ENCODE assay signal across 29 cellular contexts in the genomic region with DNA sequence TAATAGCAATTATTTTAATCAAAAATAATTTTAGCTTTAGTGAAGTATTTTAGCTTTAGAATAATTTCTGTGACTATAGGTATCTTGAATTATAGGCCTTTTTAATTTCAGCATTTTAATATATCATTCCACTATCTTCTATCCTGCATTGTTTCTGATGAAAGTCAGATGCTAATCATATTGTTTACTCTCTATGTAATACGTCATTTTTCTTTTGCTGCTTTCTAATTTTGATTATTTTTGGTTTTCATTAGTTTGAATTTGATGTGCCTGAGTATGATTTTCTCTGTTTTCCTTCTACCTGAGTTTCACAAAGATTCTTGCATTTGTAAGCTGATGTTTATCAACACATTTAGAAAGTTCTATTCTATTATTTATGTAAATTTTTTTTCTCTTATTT. TPM values are rescaled to one million over a fixed set of nuclear protein-coding genes. Genes with fewer than 3 reads are reported as not detected.
"Had no signal": no experiment of that assay in that cellular context is flagged by ENCODE, and none has a peak within 500 bp of the region (broad histone marks: within the 10 kb centered on the region; RNA-seq: fewer than 3 reads in every experiment).

No MANE protein-coding gene starts in this region.

- H3K9me3 ChIP-seq: neutrophil, pancreas, prostate gland, suprapubic skin, testis, tibial artery, transverse colon, uterus had no signal

- H3K4me3 ChIP-seq: pancreas, prostate gland, right atrium auricular region, skin epidermis, smooth muscle cell, spleen, suprapubic skin, testis, tibial artery, transverse colon, upper lobe of right lung, uterus had no signal

- ATAC-seq: naive thymus-derived CD8-positive, alpha-beta T cell; natural killer cell treated with Interleukin-12 subunit alpha and Interleukin-12 subunit beta and Interleukin-15 and Interleukin-18, amount 100 ng/mL, for 72 hours; pancreas; sciatic nerve; stimulated activated memory B cell treated with anti-CD40 and anti-IgM and Interleukin-4, amounts not matched to agents 10 μg/mL and 1 μg/mL and 100 μg/mL, for 72 hours; stimulated activated naive CD8-positive, alpha-beta T cell treated with anti-CD3 and anti-CD28 coated beads, Interleukin-15, amount 100 ng/mL, for 72 hours; stimulated activated naive CD8-positive, alpha-beta T cell treated with anti-CD3 and anti-CD28 coated beads, Interleukin-15, Interleukin-2, amounts not matched to agents 100 U/mL and 50 U/mL, for 24 hours; upper lobe of right lung had no signal

- H3K27ac ChIP-seq: neutrophil, pancreas, prostate gland, right atrium auricular region, skin epidermis, spleen, suprapubic skin, testis, tibial artery, transverse colon, upper lobe of right lung, uterus had no signal

- H3K27me3 ChIP-seq: neutrophil, right atrium auricular region, spleen, suprapubic skin, testis, tibial artery, transverse colon, upper lobe of right lung, uterus had no signal

- DNase-seq: naive thymus-derived CD8-positive, alpha-beta T cell; nephron progenitor cell; nucleus accumbens; pancreas; retina; spleen; stimulated activated CD4-positive, alpha-beta T cell treated with anti-CD3 and anti-CD28 coated beads, Interleukin-12 subunit alpha, Interleukin-12 subunit beta, amount 100 ng/mL, for 4 hours; stimulated activated CD4-positive, alpha-beta T cell treated with anti-CD3 and anti-CD28 coated beads, Interleukin-1b, Interleukin-23, amount 100 ng/mL, for 48 hours; stimulated activated CD4-positive, alpha-beta T cell treated with anti-CD3 and anti-CD28 coated beads, Interleukin-4, amount 100 ng/mL, for 1 hour; stimulated activated CD4-positive, alpha-beta T cell treated with anti-CD3 and anti-CD28 coated beads, Interleukin-4, amount 100 ng/mL, for 4 hours; stimulated activated CD8-positive, alpha-beta memory T cell treated with anti-CD3 and anti-CD28 coated beads, Interleukin-4, amount 100 ng/mL, for 48 hours; stimulated activated naive CD4-positive, alpha-beta T cell; stimulated activated naive CD8-positive, alpha-beta T cell treated with anti-CD3 and anti-CD28 coated beads, Interleukin-15, amount 100 ng/mL, for 72 hours; stimulated activated naive CD8-positive, alpha-beta T cell treated with anti-CD3 and anti-CD28 coated beads, Interleukin-15, Interleukin-2, amounts not matched to agents 100 U/mL and 50 U/mL, for 24 hours; substantia nigra; testis; tibial artery; transverse colon; upper lobe of right lung; uterus had no signal

- H3K36me3 ChIP-seq: neutrophil, pancreas, prostate gland, right atrium auricular region, spleen, suprapubic skin, tibial artery, transverse colon, upper lobe of right lung, uterus had no signal

- H3K4me1 ChIP-seq: pancreas, prostate gland, right atrium auricular region, spleen, suprapubic skin, testis, tibial artery, transverse colon, upper lobe of right lung, uterus had no signal

RNA-seq across cellular contexts. Expression of gene ADGRG6, which starts 17.4 kb away (rescaled TPM):
- total RNA-seq: natural killer cell treated with Interleukin-12 subunit alpha and Interleukin-12 subunit beta and Interleukin-15 and Interleukin-18, amount 100 ng/mL, for 72 hours had no signal
